Comparison of ENCODE assay signal across 7 cellular contexts in genomic region chr14:92226166-92226565, GRCh38.
DNase-seq lines count a peak whose midpoint lies in the region; ATAC-seq, FAIRE-seq and TF ChIP-seq lines count a peak whose summit lies in the region.
"Not testable (repeated sequence)": the region's sequence is repeated elsewhere in the genome, so short reads cannot be mapped to it uniquely, and the experiment has no call there.

No MANE protein-coding gene starts in this region.

- peak; percentile 31 for TF ChIP-seq CTCF in CD14-positive monocyte (IDR thresholded peaks at IDR 0.05)
- TF ChIP-seq CTCF in CD8-positive, alpha-beta T cell (IDR thresholded peaks at IDR 0.05) = peak; percentile 46
- not testable (repeated sequence) for TF ChIP-seq CTCF in WTC11 (IDR thresholded peaks at IDR 0.05); K562 (IDR thresholded peaks at IDR 0.05 in 2 of 3, conservative IDR thresholded peaks at IDR 0.05 in 1 of 3; ENCODE audit: insufficient read depth in 2 of 3, low read depth in 1 of 3, low read length in 3 of 3)

- H3K79me2 ChIP-seq in K562 (ENCODE audit: control insufficient read depth, insufficient read depth, low read length) = not testable (repeated sequence)

- H3K9me3 Mint-ChIP-seq in CD14-positive monocyte; CD8-positive, alpha-beta T cell; activated T-cell treated with anti-CD3 and anti-CD28 coated beads, Interleukin-2, amount 50 U/mL, for 72 hours; stimulated activated naive CD8-positive, alpha-beta T cell treated with anti-CD3 and anti-CD28 coated beads, Interleukin-15, Interleukin-2, amounts not matched to agents 100 ng/mL and 50 ng/mL, for 24 hours: not testable (repeated sequence)
- H3K9me3 Mint-ChIP-seq in WTC11 = peaks cover 12% of the 10 kb centered on the region

- not testable (repeated sequence) for FAIRE-seq in K562 (lab: Jason Lieb, UNC)
- FAIRE-seq in colon (lab: Jason Lieb, UNC) = peak; percentile 31

- not testable (repeated sequence) for H3K36me3 Mint-ChIP-seq in CD14-positive monocyte; CD8-positive, alpha-beta T cell; WTC11; activated T-cell treated with anti-CD3 and anti-CD28 coated beads, Interleukin-2, amount 50 U/mL, for 72 hours (ENCODE audit: insufficient read depth in 2 of 2); stimulated activated naive CD8-positive, alpha-beta T cell treated with anti-CD3 and anti-CD28 coated beads, Interleukin-15, Interleukin-2, amounts not matched to agents 100 ng/mL and 50 ng/mL, for 24 hours (ENCODE audit: low read depth)

- H3K4me3 ChIP-seq in CD8-positive, alpha-beta T cell (ENCODE audit: low read depth, low read length); K562: not testable (repeated sequence)

- not testable (repeated sequence) for H4K20me1 ChIP-seq in K562 (replicated peaks; ENCODE audit: control insufficient read depth, insufficient read depth, low read length)

- not testable (repeated sequence) for H3K4me1 Mint-ChIP-seq in CD14-positive monocyte; CD8-positive, alpha-beta T cell (ENCODE audit: low read depth); WTC11; activated T-cell treated with anti-CD3 and anti-CD28 coated beads, Interleukin-2, amount 50 U/mL, for 72 hours (ENCODE audit: low read depth); stimulated activated naive CD8-positive, alpha-beta T cell treated with anti-CD3 and anti-CD28 coated beads, Interleukin-15, Interleukin-2, amounts not matched to agents 100 ng/mL and 50 ng/mL, for 24 hours (ENCODE audit: low read depth)

- H3K27ac ChIP-seq in CD8-positive, alpha-beta T cell (ENCODE audit: low read depth, low read length); K562 (ENCODE audit: extremely low read depth, low read depth, low read length): not testable (repeated sequence)

- H2AFZ ChIP-seq in K562 (ENCODE audit: low read depth, low read length) = not testable (repeated sequence)

- not testable (repeated sequence) for H3K27ac Mint-ChIP-seq in CD14-positive monocyte; CD8-positive, alpha-beta T cell; WTC11
- peak overlapping the region; percentile 0 for H3K27ac Mint-ChIP-seq in activated T-cell treated with anti-CD3 and anti-CD28 coated beads, Interleukin-2, amount 50 U/mL, for 72 hours
- peak overlapping the region; percentile 34 for H3K27ac Mint-ChIP-seq in stimulated activated naive CD8-positive, alpha-beta T cell treated with anti-CD3 and anti-CD28 coated beads, Interleukin-15, Interleukin-2, amounts not matched to agents 100 ng/mL and 50 ng/mL, for 24 hours

- not testable (repeated sequence) for H3K4me1 ChIP-seq in CD8-positive, alpha-beta T cell (ENCODE audit: insufficient read depth, low read length); K562 (replicated peaks in 1 of 2; ENCODE audit: control insufficient read depth in 2 of 2, insufficient read depth in 2 of 2, low read length in 2 of 2)

- not testable (repeated sequence) for TF ChIP-seq POLR2A in K562 (conservative IDR thresholded peaks at IDR 0.05)

- H3K9me3 ChIP-seq in CD8-positive, alpha-beta T cell (ENCODE audit: low read length); K562 (replicated peaks; ENCODE audit: control insufficient read depth, insufficient read depth, low read depth, low read length): not testable (repeated sequence)

- H3K4me3 Mint-ChIP-seq in CD14-positive monocyte = peak overlapping the region in 1 of 2 donors; percentile 77
- not testable (repeated sequence) for H3K4me3 Mint-ChIP-seq in CD8-positive, alpha-beta T cell; WTC11; activated T-cell treated with anti-CD3 and anti-CD28 coated beads, Interleukin-2, amount 50 U/mL, for 72 hours; stimulated activated naive CD8-positive, alpha-beta T cell treated with anti-CD3 and anti-CD28 coated beads, Interleukin-15, Interleukin-2, amounts not matched to agents 100 ng/mL and 50 ng/mL, for 24 hours

- not testable (repeated sequence) for H3K4me2 ChIP-seq in K562 (ENCODE audit: insufficient read depth, low read length)

- peaks cover 16 to 33% (median 16%) of the 10 kb centered on the region in 3 donors for H3K27me3 Mint-ChIP-seq in CD14-positive monocyte (ENCODE audit: low read depth in 3 of 3)
- H3K27me3 Mint-ChIP-seq in CD8-positive, alpha-beta T cell (ENCODE audit: low read depth) = not testable (repeated sequence)
- H3K27me3 Mint-ChIP-seq in WTC11 (ENCODE audit: low read depth) = peaks cover 20% of the 10 kb centered on the region
- peaks cover 18% of the 10 kb centered on the region for H3K27me3 Mint-ChIP-seq in activated T-cell treated with anti-CD3 and anti-CD28 coated beads, Interleukin-2, amount 50 U/mL, for 72 hours (ENCODE audit: low read depth)
- H3K27me3 Mint-ChIP-seq in stimulated activated naive CD8-positive, alpha-beta T cell treated with anti-CD3 and anti-CD28 coated beads, Interleukin-15, Interleukin-2, amounts not matched to agents 100 ng/mL and 50 ng/mL, for 24 hours = peaks cover 13% of the 10 kb centered on the region

- H3K36me3 ChIP-seq in CD8-positive, alpha-beta T cell (ENCODE audit: insufficient read depth, low read length); K562 (ENCODE audit: control insufficient read depth, insufficient read depth, low read length): not testable (repeated sequence)

- DNase-seq in CD14-positive monocyte (ENCODE audit: low spot score); CD8-positive, alpha-beta T cell; WTC11 (ENCODE audit: low spot score); activated T-cell treated with anti-CD3 and anti-CD28 coated beads, Interleukin-2, amount 50 U/mL, for 72 hours; K562 (ENCODE audit: extremely low read depth in 1 of 4, low spot score in 3 of 4): not testable (repeated sequence)

- H3K9ac ChIP-seq in K562 (ENCODE audit: insufficient read depth in 1 of 2, low read depth in 2 of 2, low read length in 2 of 2) = not testable (repeated sequence)

- not testable (repeated sequence) for TF ChIP-seq EP300 in K562 (IDR thresholded peaks at IDR 0.05; ENCODE audit: low read length)

- ATAC-seq in CD8-positive, alpha-beta T cell; WTC11; activated T-cell treated with anti-CD3 and anti-CD28 coated beads, Interleukin-2, amount 50 U/mL, for 72 hours (replicated peaks in 1 of 2); K562: not testable (repeated sequence)

- H3K27me3 ChIP-seq in CD8-positive, alpha-beta T cell (ENCODE audit: insufficient read depth, low read length); K562 (ENCODE audit: control insufficient read depth in 2 of 2, insufficient read depth in 2 of 2, low read length in 2 of 2): not testable (repeated sequence)

- in situ Hi-C loops in K562 (cut with MboI) = not testable (repeated sequence)

- not testable (repeated sequence) for TF ChIP-seq RAD21 in K562 (CRISPR knock-in tag; conservative IDR thresholded peaks at IDR 0.05 in 1 of 2, IDR thresholded peaks at IDR 0.05 in 1 of 2)

- not testable (repeated sequence) for BruUV-seq in K562 (replicated peaks; lab: Mats Ljungman, UMichigan)

- CTCF ChIA-PET in CD8-positive, alpha-beta T cell (lab: Charles Lee); WTC11 (lab: Charles Lee); K562 (lab: Yijun Ruan, JAX; ENCODE audit: low intra/inter-chr PET ratio): not testable (repeated sequence)

- H3K9me1 ChIP-seq in K562 (ENCODE audit: control insufficient read depth, insufficient read depth, low read length) = not testable (repeated sequence)

- intact Hi-C loops in CD14-positive monocyte (cut with micrococcal nuclease); CD8-positive, alpha-beta T cell (cut with DNase I, micrococcal nuclease); K562 (cut with micrococcal nuclease): not testable (repeated sequence)

- POLR2A ChIA-PET in CD8-positive, alpha-beta T cell (lab: Charles Lee); WTC11 (lab: Charles Lee); K562 (lab: Yijun Ruan, JAX): not testable (repeated sequence)

TF ChIP-seq in K562, 482 proteins besides CTCF, POLR2A, EP300 and RAD21:
- peak; percentile 93 for TF ChIP-seq ZNF512 (tag; IDR thresholded peaks at IDR 0.05)
